1 cellular context compared by ENCODE assay signal in genomic region chr7:2232766-2233520, GRCh38.
TF ChIP-seq lines count a peak whose summit lies in the region.

Gene MAD1L1 (minus strand): TSS chr7:2232945. CDS start chr7:2230133, 2,812 bp downstream.

TF ChIP-seq in HEK293, 187 proteins besides CTCF, POLR2A, EP300 and RAD21 (continued from another document and continues in another):
- TF ChIP-seq MYNN (tag by site-specific recombination; IDR thresholded peaks at IDR 0.05; ENCODE audit: borderline replicate concordance) (no peak), ZSCAN16 (tag by site-specific recombination; IDR thresholded peaks at IDR 0.05) (no peak), ZBTB44 (tag by site-specific recombination; IDR thresholded peaks at IDR 0.05) (no peak), ZNF670 (tag by site-specific recombination; IDR thresholded peaks at IDR 0.05; ENCODE audit: low read depth) (no peak), ZNF155 (tag by site-specific recombination; IDR thresholded peaks at IDR 0.05) (no peak), IKZF3 (tag by site-specific recombination; IDR thresholded peaks at IDR 0.05) (peak; percentile 93), GFI1B (tag by site-specific recombination; IDR thresholded peaks at IDR 0.05) (no peak), ZNF521 (tag by site-specific recombination; IDR thresholded peaks at IDR 0.05) (no peak), ZNF280D (tag by site-specific recombination; IDR thresholded peaks at IDR 0.05) (no peak), GLI4 (tag by site-specific recombination; IDR thresholded peaks at IDR 0.05) (no peak), ZNF266 (tag by site-specific recombination; IDR thresholded peaks at IDR 0.05; ENCODE audit: low read depth) (no peak), ZNF112 (tag by site-specific recombination; IDR thresholded peaks at IDR 0.05) (no peak), ZNF561 (tag by site-specific recombination; IDR thresholded peaks at IDR 0.05; ENCODE audit: borderline replicate concordance) (no peak), ZNF701 (tag by site-specific recombination; IDR thresholded peaks at IDR 0.05) (no peak), ZXDB (tag by site-specific recombination; IDR thresholded peaks at IDR 0.05) (peak; percentile 75), ZNF692 (tag by site-specific recombination; IDR thresholded peaks at IDR 0.05) (peak; percentile 63; the same call in 1 of the 2 replicates), ZNF548 (tag by site-specific recombination; IDR thresholded peaks at IDR 0.05) (no peak), ZNF768 (tag by site-specific recombination; IDR thresholded peaks at IDR 0.05) (no peak), SALL2 (tag by site-specific recombination; IDR thresholded peaks at IDR 0.05; ENCODE audit: borderline replicate concordance) (no peak), BCL11B (tag by site-specific recombination; IDR thresholded peaks at IDR 0.05; ENCODE audit: low read depth) (no peak), KLF10 (tag by site-specific recombination; IDR thresholded peaks at IDR 0.05) (0 out of 2 replicates have a peak, but pooled peaks have one; percentile 13), ZNF148 (tag by site-specific recombination; IDR thresholded peaks at IDR 0.05; ENCODE audit: borderline replicate concordance) (no peak), ZNF645 (tag by site-specific recombination; IDR thresholded peaks at IDR 0.05) (no peak), ZNF280C (tag by site-specific recombination; IDR thresholded peaks at IDR 0.05) (no peak), SCRT1 (tag by site-specific recombination; IDR thresholded peaks at IDR 0.05; ENCODE audit: borderline replicate concordance) (no peak), ZNF426 (tag by site-specific recombination; IDR thresholded peaks at IDR 0.05) (no peak), ZNF292 (tag by site-specific recombination; IDR thresholded peaks at IDR 0.05; ENCODE audit: borderline replicate concordance, low read depth) (no peak), ZNF660 (tag by site-specific recombination; IDR thresholded peaks at IDR 0.05) (peak; percentile 91), ZNF169 (tag by site-specific recombination; IDR thresholded peaks at IDR 0.05) (no peak), ZNF792 (tag by site-specific recombination; IDR thresholded peaks at IDR 0.05) (no peak), ZBTB6 (tag by site-specific recombination; IDR thresholded peaks at IDR 0.05) (no peak), ZNF549 (tag by site-specific recombination; IDR thresholded peaks at IDR 0.05) (no peak), SP7 (tag by site-specific recombination; IDR thresholded peaks at IDR 0.05) (peak; percentile 49), HOXA7 (CRISPR knock-in tag; IDR thresholded peaks at IDR 0.05; ENCODE audit: borderline replicate concordance) (no peak), ZNF311 (tag by site-specific recombination; IDR thresholded peaks at IDR 0.05; ENCODE audit: borderline replicate concordance) (no peak), ZNF114 (tag by site-specific recombination; IDR thresholded peaks at IDR 0.05) (no peak), ZNF776 (tag by site-specific recombination; IDR thresholded peaks at IDR 0.05; ENCODE audit: borderline replicate concordance) (no peak), ZNF10 (tag by site-specific recombination; IDR thresholded peaks at IDR 0.05) (no peak), PRDM6 (tag by site-specific recombination; IDR thresholded peaks at IDR 0.05) (no peak), ZNF157 (tag by site-specific recombination; IDR thresholded peaks at IDR 0.05) (no peak), ZIC2 (tag by site-specific recombination; IDR thresholded peaks at IDR 0.05) (peak; percentile 57; the same call in 1 of the 2 replicates), ZNF843 (tag by site-specific recombination; IDR thresholded peaks at IDR 0.05) (no peak), GLIS2 (tag by site-specific recombination; IDR thresholded peaks at IDR 0.05) (peak; percentile 99), ZFP3 (tag by site-specific recombination; IDR thresholded peaks at IDR 0.05; ENCODE audit: low read depth) (no peak), ZNF621 (tag by site-specific recombination; IDR thresholded peaks at IDR 0.05) (no peak), ZNF707 (tag by site-specific recombination; IDR thresholded peaks at IDR 0.05) (no peak), MZF1 (tag by site-specific recombination; IDR thresholded peaks at IDR 0.05; ENCODE audit: borderline replicate concordance) (no peak)
- TF ChIP-seq, protein P1, sequence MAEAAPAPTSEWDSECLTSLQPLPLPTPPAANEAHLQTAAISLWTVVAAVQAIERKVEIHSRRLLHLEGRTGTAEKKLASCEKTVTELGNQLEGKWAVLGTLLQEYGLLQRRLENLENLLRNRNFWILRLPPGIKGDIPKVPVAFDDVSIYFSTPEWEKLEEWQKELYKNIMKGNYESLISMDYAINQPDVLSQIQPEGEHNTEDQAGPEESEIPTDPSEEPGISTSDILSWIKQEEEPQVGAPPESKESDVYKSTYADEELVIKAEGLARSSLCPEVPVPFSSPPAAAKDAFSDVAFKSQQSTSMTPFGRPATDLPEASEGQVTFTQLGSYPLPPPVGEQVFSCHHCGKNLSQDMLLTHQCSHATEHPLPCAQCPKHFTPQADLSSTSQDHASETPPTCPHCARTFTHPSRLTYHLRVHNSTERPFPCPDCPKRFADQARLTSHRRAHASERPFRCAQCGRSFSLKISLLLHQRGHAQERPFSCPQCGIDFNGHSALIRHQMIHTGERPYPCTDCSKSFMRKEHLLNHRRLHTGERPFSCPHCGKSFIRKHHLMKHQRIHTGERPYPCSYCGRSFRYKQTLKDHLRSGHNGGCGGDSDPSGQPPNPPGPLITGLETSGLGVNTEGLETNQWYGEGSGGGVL (tag by site-specific recombination; IDR thresholded peaks at IDR 0.05) = no peak
- TF ChIP-seq, protein P2, sequence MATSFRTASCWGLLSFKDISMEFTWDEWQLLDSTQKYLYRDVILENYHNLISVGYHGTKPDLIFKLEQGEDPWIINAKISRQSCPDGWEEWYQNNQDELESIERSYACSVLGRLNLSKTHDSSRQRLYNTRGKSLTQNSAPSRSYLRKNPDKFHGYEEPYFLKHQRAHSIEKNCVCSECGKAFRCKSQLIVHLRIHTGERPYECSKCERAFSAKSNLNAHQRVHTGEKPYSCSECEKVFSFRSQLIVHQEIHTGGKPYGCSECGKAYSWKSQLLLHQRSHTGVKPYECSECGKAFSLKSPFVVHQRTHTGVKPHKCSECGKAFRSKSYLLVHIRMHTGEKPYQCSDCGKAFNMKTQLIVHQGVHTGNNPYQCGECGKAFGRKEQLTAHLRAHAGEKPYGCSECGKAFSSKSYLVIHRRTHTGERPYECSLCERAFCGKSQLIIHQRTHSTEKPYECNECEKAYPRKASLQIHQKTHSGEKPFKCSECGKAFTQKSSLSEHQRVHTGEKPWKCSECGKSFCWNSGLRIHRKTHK (tag by site-specific recombination; IDR thresholded peaks at IDR 0.05) = no peak
